Comparison of ENCODE assay signal across 11 cellular contexts in genomic region chr1:119469741-119470140, GRCh38. TPM values are rescaled to one million over a fixed set of nuclear protein-coding genes. Genes with fewer than 3 reads are reported as not detected.
"Had no signal": no experiment of that assay in that cellular context is flagged by ENCODE, and none has a peak within 500 bp of the region (broad histone marks: within the 10 kb centered on the region; RNA-seq: fewer than 3 reads in every experiment).

No MANE protein-coding gene starts in this region.

- H3K4me3 ChIP-seq: GM23338 had no signal

- H3K27ac ChIP-seq: HL-60, KMS-11 had no signal

- DNase-seq: H9, HCEC 1CT, KBM-7 had no signal

- H3K4me2 ChIP-seq: GM23338, KMS-11 had no signal

- FAIRE-seq: H1, H54, HepG2 had no signal

- ATAC-seq: GM23338, HepG2 had no signal

- H3K9ac ChIP-seq: KMS-11 had no signal

RNA-seq across cellular contexts. Expression of gene HSD3B1, which starts 37.3 kb away (rescaled TPM):
- total RNA-seq: GM23338, H1, H9, HepG2, HT1080 had no signal
- polyA plus RNA-seq: GM23338, H1, HepG2, IgD-negative memory B cell had no signal

RNA-seq across cellular contexts. Expression of gene HSD3B2, which starts 54.8 kb away (rescaled TPM):
- total RNA-seq: GM23338, H1, H9, HepG2, HT1080 had no signal
- polyA plus RNA-seq: GM23338, H1, IgD-negative memory B cell had no signal
